Comparison of ENCODE assay signal across 13 cellular contexts in the genomic region with DNA sequence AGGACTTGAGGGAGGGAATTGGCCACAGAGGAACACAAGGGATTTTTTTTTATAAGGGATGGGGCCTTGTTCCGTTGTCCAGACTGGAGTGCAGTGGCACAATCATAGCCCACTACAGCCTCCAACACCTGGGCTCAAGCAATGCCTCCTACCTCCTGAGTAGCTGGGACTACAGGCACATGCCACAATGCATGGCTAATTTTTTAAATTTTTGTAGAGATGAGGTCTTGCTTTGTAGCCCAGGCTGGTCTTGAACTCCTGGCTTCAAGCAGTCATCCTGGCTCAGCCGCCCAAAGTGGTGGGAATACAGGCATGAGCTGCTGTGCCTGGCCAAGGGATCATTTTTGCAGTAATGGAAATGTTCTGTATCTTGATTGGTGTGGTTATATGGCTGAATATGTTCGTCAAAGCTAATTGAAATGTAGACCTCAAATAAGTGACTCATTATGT. TPM values are rescaled to one million over a fixed set of nuclear protein-coding genes. Genes with fewer than 3 reads are reported as not detected.
A peak's percentile ranks its signal among the peaks of the same experiment; 100 is the strongest.
DNase-seq lines count a peak whose midpoint lies in the region; ATAC-seq, FAIRE-seq and TF ChIP-seq lines count a peak whose summit lies in the region.
"Had no signal": no experiment of that assay in that cellular context is flagged by ENCODE, and none has a peak within 500 bp of the region (broad histone marks: within the 10 kb centered on the region; RNA-seq: fewer than 3 reads in every experiment).

No MANE protein-coding gene starts in this region.

- 74% methylated on average over 3 of the region's 3 CpGs for WGBS in A549 (ENCODE audit: missing lambda C conversion rate)

- H3K27me3 Mint-ChIP-seq in activated T-cell treated with anti-CD3 and anti-CD28 coated beads, Interleukin-2, amount 50 U/mL, for 4 hours (ENCODE audit: low read depth) = no peaks in the 10 kb centered on the region
- H3K27me3 Mint-ChIP-seq: CD4-positive, alpha-beta T cell had no signal

- no peak for DNase-seq in A549 (ENCODE audit: low read depth in 1 of 2, low spot score in 1 of 2)
- peak; percentile 51 for DNase-seq in H4 (ENCODE audit: low spot score)
- no peak for DNase-seq in activated T-cell treated with anti-CD3 and anti-CD28 coated beads, Interleukin-2, amount 50 U/mL, for 4 hours
- DNase-seq in fibroblast of peridontal ligament (ENCODE audit: extremely low read depth) = peak; percentile 51
- no peak for DNase-seq in NCI-H2081 treated with DMSO at 0.1 percent for 48 hours (lab: John Stamatoyannopoulos, UW)
- DNase-seq in NOMO-1 treated with dmso at 0.1 percent for 144 hours (lab: John Stamatoyannopoulos, UW; ENCODE audit: unreplicated experiment) = no peak
- DNase-seq: CD4-positive, alpha-beta T cell; foreskin melanocyte; NCI-H1092; NCI-H510A had no signal

- peaks cover 20% of the 10 kb centered on the region for H3K9me3 ChIP-seq in A549

- ATAC-seq in A549 (no peak; a peak in 1 of 6 replicates), GM18505 (IDR thresholded peaks at IDR 0.05; ENCODE audit: unreplicated experiment) (no peak), GM18867 (IDR thresholded peaks at IDR 0.05; ENCODE audit: unreplicated experiment) (no peak)
- no peak for ATAC-seq in activated T-cell treated with anti-CD3 and anti-CD28 coated beads, Interleukin-2, amount 50 U/mL, for 4 hours

- POLR2A ChIA-PET in A549 (lab: Yijun Ruan, JAX) = interaction anchor here (0.9 to 4.7 kb wide), 3 partner anchors 10 to 79 kb away, joined by 3 to 23 read pairs (median 5); no protein-coding TSS in a partner anchor

- H3K4me3 ChIP-seq in A549 = no peak overlapping the region

- no peak for TF ChIP-seq CTCF in A549 (IDR thresholded peaks at IDR 0.05)

- H3K9me3 Mint-ChIP-seq in activated T-cell treated with anti-CD3 and anti-CD28 coated beads, Interleukin-2, amount 50 U/mL, for 4 hours = peaks cover 4% of the 10 kb centered on the region
- H3K9me3 Mint-ChIP-seq: CD4-positive, alpha-beta T cell had no signal

- H3K4me2 ChIP-seq in A549 = peak overlapping the region; percentile 49

- H3K4me3 Mint-ChIP-seq in activated T-cell treated with anti-CD3 and anti-CD28 coated beads, Interleukin-2, amount 50 U/mL, for 4 hours = peak overlapping the region; percentile 33
- H3K4me3 Mint-ChIP-seq: CD4-positive, alpha-beta T cell had no signal

- peaks cover 51% of the 10 kb centered on the region for H3K4me1 ChIP-seq in A549

- FAIRE-seq in A549 (lab: Jason Lieb, UNC) = no peak
- FAIRE-seq: GM18507 had no signal

- TF ChIP-seq EP300 in A549 (IDR thresholded peaks at IDR 0.05) = no peak; a peak in 1 of 5 replicates

- TF ChIP-seq RAD21 in A549 (conservative IDR thresholded peaks at IDR 0.05 in 1 of 2, IDR thresholded peaks at IDR 0.05 in 1 of 2) = no peak

- CTCF ChIA-PET in A549 (lab: Yijun Ruan, JAX) = interaction anchor here (1.1 to 2.7 kb wide), 8 partner anchors 9 to 95 kb away, joined by 3 to 10 read pairs (median 6); no protein-coding TSS in a partner anchor

- peaks cover 26% of the 10 kb centered on the region for H3K36me3 Mint-ChIP-seq in activated T-cell treated with anti-CD3 and anti-CD28 coated beads, Interleukin-2, amount 50 U/mL, for 4 hours (ENCODE audit: insufficient read depth)

- H3K4me1 Mint-ChIP-seq in activated T-cell treated with anti-CD3 and anti-CD28 coated beads, Interleukin-2, amount 50 U/mL, for 4 hours (ENCODE audit: low read depth) = peaks cover 43% of the 10 kb centered on the region

- peak overlapping the region; percentile 94 to 95 for H3K27ac ChIP-seq in A549

- TF ChIP-seq POLR2A in A549 (IDR thresholded peaks at IDR 0.05; ENCODE audit: low read length) = no peak
- no peak for TF ChIP-seq POLR2A in GM18505 (IDR thresholded peaks at IDR 0.05; ENCODE audit: borderline replicate concordance, extremely low read depth, insufficient read depth, insufficient read length)

TF ChIP-seq in A549, 52 proteins besides CTCF, POLR2A, EP300 and RAD21:
- peak; percentile 64; the same call in 1 of the 2 replicates for TF ChIP-seq HOXB5 (CRISPR knock-in tag; IDR thresholded peaks at IDR 0.05)
- no peak for TF ChIP-seq BHLHE40 (IDR thresholded peaks at IDR 0.05; ENCODE audit: low read depth, low read length)
- TF ChIP-seq NR3C1 (IDR thresholded peaks at IDR 0.05) = no peak
- TF ChIP-seq JUNB (IDR thresholded peaks at IDR 0.05) = 0 out of 2 replicates have a peak, but pooled peaks have one; percentile 10
- TF ChIP-seq HOXA7 (CRISPR knock-in tag; IDR thresholded peaks at IDR 0.05) = no peak
- TF ChIP-seq, protein P1, sequence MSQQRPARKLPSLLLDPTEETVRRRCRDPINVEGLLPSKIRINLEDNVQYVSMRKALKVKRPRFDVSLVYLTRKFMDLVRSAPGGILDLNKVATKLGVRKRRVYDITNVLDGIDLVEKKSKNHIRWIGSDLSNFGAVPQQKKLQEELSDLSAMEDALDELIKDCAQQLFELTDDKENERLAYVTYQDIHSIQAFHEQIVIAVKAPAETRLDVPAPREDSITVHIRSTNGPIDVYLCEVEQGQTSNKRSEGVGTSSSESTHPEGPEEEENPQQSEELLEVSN (IDR thresholded peaks at IDR 0.05; ENCODE audit: borderline replicate concordance, low read depth) = 0 out of 2 replicates have a peak, but pooled peaks have one; percentile 25
- TF ChIP-seq HOXB13 (CRISPR knock-in tag; IDR thresholded peaks at IDR 0.05; ENCODE audit: low read depth) = peak; percentile 63
- TF ChIP-seq, protein P2, sequence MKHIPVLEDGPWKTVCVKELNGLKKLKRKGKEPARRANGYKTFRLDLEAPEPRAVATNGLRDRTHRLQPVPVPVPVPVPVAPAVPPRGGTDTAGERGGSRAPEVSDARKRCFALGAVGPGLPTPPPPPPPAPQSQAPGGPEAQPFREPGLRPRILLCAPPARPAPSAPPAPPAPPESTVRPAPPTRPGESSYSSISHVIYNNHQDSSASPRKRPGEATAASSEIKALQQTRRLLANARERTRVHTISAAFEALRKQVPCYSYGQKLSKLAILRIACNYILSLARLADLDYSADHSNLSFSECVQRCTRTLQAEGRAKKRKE (CRISPR knock-in tag; IDR thresholded peaks at IDR 0.05; ENCODE audit: low read depth) = 0 out of 2 replicates have a peak, but pooled peaks have one; percentile 34

RNA-seq across cellular contexts. Expression of a gene that starts 56.9 kb away (rescaled TPM):
- polyA plus RNA-seq in A549 (2011; rRNA removed) (638 and 726 TPM in 2 replicates), A549 (2017; fragmentation: RNase III; extraction: RNeasy Plus Mini Kit Qiagen cat#74134 plus additional on column Dnase treatment) (354 to 422 TPM (median 395 TPM) in 3 replicates)
- 95.8 and 122 TPM in 2 replicates for polyA plus RNA-seq in A549 (2012; cell fraction: cytosol; rRNA removed)
- polyA plus RNA-seq in A549 (2012; cell fraction: nucleus; rRNA removed) = 106 and 218 TPM in 2 replicates
- polyA minus RNA-seq in A549 (2011; rRNA and poly(A)+ RNA removed) = 969 and 1,130 TPM in 2 replicates
- total RNA-seq in H4 (2014; rRNA removed; shearing (Covaris generic)) = 224 and 239 TPM in 2 replicates
- 100 to 1,000 TPM; 128 to 138 (median 134) TPM for total RNA-seq in activated T-cell treated with anti-CD3 and anti-CD28 coated beads, Interleukin-2, amount 50 U/mL, for 4 hours

RNA-seq across cellular contexts. Expression of a gene that starts 57.1 kb away (rescaled TPM):
- 169 and 171 TPM in 2 replicates for polyA plus RNA-seq in A549 (2011; rRNA removed)
- polyA plus RNA-seq in A549 (2012; cell fraction: cytosol; rRNA removed) = 94.6 and 108 TPM in 2 replicates
- 35.6 and 63.6 TPM in 2 replicates for polyA plus RNA-seq in A549 (2012; cell fraction: nucleus; rRNA removed)
- 109 to 114 TPM (median 111 TPM) in 3 replicates for polyA plus RNA-seq in A549 (2017; fragmentation: RNase III; extraction: RNeasy Plus Mini Kit Qiagen cat#74134 plus additional on column Dnase treatment)
- polyA minus RNA-seq in A549 (2011; rRNA and poly(A)+ RNA removed) = 53.6 and 71.5 TPM in 2 replicates
- 39.9 and 52.3 TPM in 2 replicates for total RNA-seq in H4 (2014; rRNA removed; shearing (Covaris generic))
- total RNA-seq in activated T-cell treated with anti-CD3 and anti-CD28 coated beads, Interleukin-2, amount 50 U/mL, for 4 hours = 10 to 100 TPM; 45.4 to 50.9 (median 47.4) TPM

Comparison
In these comparisons a context has a peak if more than half of its experiments do, and no peak if none do; other contexts are left out.
1. DNase-seq: peak in H4 (single experiment) and fibroblast of peridontal ligament (single experiment); none in A549 (0 of 2), activated T-cell treated with anti-CD3 and anti-CD28 coated beads, Interleukin-2, amount 50 U/mL, for 4 hours (single experiment), NCI-H2081 treated with DMSO at 0.1 percent for 48 hours (single experiment) and NOMO-1 treated with dmso at 0.1 percent for 144 hours (single experiment).